In the genomic region with DNA sequence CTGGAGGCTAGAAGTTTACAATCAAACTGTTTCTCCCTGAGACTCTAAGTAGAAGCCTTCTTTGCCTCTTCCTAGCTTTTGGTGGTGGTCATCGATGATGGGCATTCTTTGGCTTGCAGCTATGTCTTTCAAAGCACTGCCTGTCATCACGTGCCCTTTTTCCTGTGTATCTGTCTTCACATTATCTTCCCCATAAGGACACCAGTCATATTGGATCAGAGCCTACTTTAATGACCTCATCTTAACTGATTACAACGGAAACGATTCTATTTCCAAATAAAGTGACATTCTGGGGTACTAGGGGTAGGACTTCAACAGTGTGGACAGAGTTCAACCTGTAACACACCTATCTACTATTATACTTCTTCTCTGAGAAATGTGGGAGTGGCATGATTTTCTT, we compare ENCODE assay signal across 34 cellular contexts. TPM values are rescaled to one million over a fixed set of nuclear protein-coding genes. Genes with fewer than 3 reads are reported as not detected.
"Had no signal": no experiment of that assay in that cellular context is flagged by ENCODE, and none has a peak within 500 bp of the region (broad histone marks: within the 10 kb centered on the region; RNA-seq: fewer than 3 reads in every experiment).

No MANE protein-coding gene starts in this region.

- H3K4me2 ChIP-seq: neural progenitor cell, smooth muscle cell had no signal

- ATAC-seq: esophagus mucosa; heart right ventricle; left lung; naive thymus-derived CD4-positive, alpha-beta T cell; sciatic nerve had no signal

- H3K9me3 ChIP-seq: heart right ventricle, left lung, stomach, thyroid gland, vagina had no signal

- H2AFZ ChIP-seq: neural progenitor cell, parathyroid adenoma had no signal

- DNase-seq: cortex of kidney; endodermal cell; foreskin melanocyte; glutamatergic neuron; heart right ventricle; hippocampal formation; left cardiac atrium; left lung; mesendoderm; midbrain; naive thymus-derived CD4-positive, alpha-beta T cell; stimulated activated CD4-positive, alpha-beta T cell treated with anti-CD3 and anti-CD28 coated beads, Interleukin-12 subunit alpha, Interleukin-12 subunit beta, amount 100 ng/mL, for 4 hours; stimulated activated CD4-positive, alpha-beta T cell treated with anti-CD3 and anti-CD28 coated beads, Interleukin-1b, Interleukin-23, amount 100 ng/mL, for 48 hours; stimulated activated CD4-positive, alpha-beta T cell treated with anti-CD3 and anti-CD28 coated beads, Interleukin-4, amount 100 ng/mL, for 1 hour; stimulated activated CD8-positive, alpha-beta memory T cell treated with anti-CD3 and anti-CD28 coated beads, Interleukin-4, amount 100 ng/mL, for 48 hours; stimulated activated naive CD4-positive, alpha-beta T cell; stomach; thyroid gland; trophoblast cell had no signal

- H3K4me1 ChIP-seq: left lung, neural progenitor cell, parathyroid adenoma, stomach, thyroid gland, vagina had no signal

- H3K79me2 ChIP-seq: parathyroid adenoma had no signal

- H3K27ac ChIP-seq: epithelial cell of prostate, heart right ventricle, left lung, neural progenitor cell, parathyroid adenoma, stomach, thyroid gland, vagina had no signal

- H3K36me3 ChIP-seq: heart right ventricle, left lung, neural progenitor cell, stomach, thyroid gland, vagina had no signal

- H3K27me3 ChIP-seq: heart right ventricle, left lung, neural progenitor cell, stomach, thyroid gland, vagina had no signal

- H3K9ac ChIP-seq: neural progenitor cell, parathyroid adenoma had no signal

- FAIRE-seq: islet of Langerhans had no signal

- H3K4me3 ChIP-seq: heart right ventricle, left lung, neural progenitor cell, smooth muscle cell, stomach, thyroid gland, vagina had no signal

RNA-seq across cellular contexts. Expression of a gene that starts 31.1 kb away (rescaled TPM):
- total RNA-seq: dermis microvascular lymphatic vessel endothelial cell, endodermal cell, esophagus mucosa, fibroblast of lung, kidney epithelial cell, lung microvascular endothelial cell, mucosa of gallbladder, progenitor cell of endocrine pancreas, stomach, temporal lobe, vagina had no signal
- polyA plus RNA-seq: fibroblast of lung, stomach had no signal
